8 cellular contexts compared by ENCODE assay signal in the genomic region with DNA sequence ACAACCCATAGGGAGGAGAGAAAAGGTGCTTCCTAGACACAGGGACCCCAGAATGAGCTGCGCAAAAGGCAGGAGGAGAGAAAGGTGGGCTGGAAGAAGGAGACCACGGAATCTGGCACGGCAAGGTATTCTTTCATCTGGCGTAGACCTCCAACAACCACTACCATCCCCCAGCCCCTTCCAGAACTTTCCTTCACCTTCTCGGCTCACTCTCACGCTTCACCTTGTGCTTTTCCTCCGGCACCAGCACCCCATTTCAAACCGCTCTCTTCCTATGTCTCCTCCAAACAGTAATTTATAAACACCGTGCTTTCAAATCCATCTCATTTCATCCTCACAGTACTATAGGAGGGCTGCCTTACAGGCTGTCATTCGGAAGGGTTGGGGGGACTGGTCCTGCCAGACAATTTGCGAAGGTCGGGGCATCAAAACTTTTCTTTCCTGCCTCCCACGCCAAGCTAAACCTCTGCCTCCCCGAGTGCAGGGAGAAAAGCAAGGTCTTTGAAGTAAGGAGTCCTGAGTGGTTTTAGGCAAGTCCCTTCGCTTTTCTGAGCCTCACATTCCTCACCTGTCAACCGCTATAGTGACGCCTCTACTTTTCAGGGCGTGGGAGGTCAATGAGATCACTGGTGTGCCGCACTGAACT. TPM values are rescaled to one million over a fixed set of nuclear protein-coding genes. Genes with fewer than 3 reads are reported as not detected.
DNase-seq lines count a peak whose midpoint lies in the region; ATAC-seq and TF ChIP-seq lines count a peak whose summit lies in the region.

No MANE protein-coding gene starts in this region.

- no peaks in the 10 kb centered on the region for H3K27me3 Mint-ChIP-seq in activated naive CD8-positive, alpha-beta T cell treated with anti-CD3 and anti-CD28 coated beads, Interleukin-2, amount 10 ng/mL, durations not matched to agents 7 days and 5 days

- DNase-seq in cardiac muscle cell (ENCODE audit: low read depth in 1 of 2, low spot score in 1 of 2) = no peak
- DNase-seq in Right ventricle myocardium superior = no peak
- DNase-seq in activated naive CD8-positive, alpha-beta T cell treated with anti-CD3 and anti-CD28 coated beads, Interleukin-2, amount 10 ng/mL, durations not matched to agents 7 days and 5 days = no peak
- no peak for DNase-seq in thyroid gland
- DNase-seq in NCI-H2029 (lab: John Stamatoyannopoulos, UW) = no peak
- DNase-seq in CD1c-positive myeloid dendritic cell (ENCODE audit: extremely low spot score) = no peak

- no peak for ATAC-seq in Right ventricle myocardium superior (ENCODE audit: poor library complexity)
- no peak for ATAC-seq in activated naive CD8-positive, alpha-beta T cell treated with anti-CD3 and anti-CD28 coated beads, Interleukin-2, amount 10 ng/mL, durations not matched to agents 7 days and 5 days (ENCODE audit: low read depth)
- ATAC-seq in esophagus mucosa = no peak

- H3K36me3 ChIP-seq in cardiac muscle cell (no peaks in the 10 kb centered on the region), thyroid gland (no peaks in the 10 kb centered on the region)

- peaks cover 36% of the 10 kb centered on the region for H3K4me1 Mint-ChIP-seq in activated naive CD8-positive, alpha-beta T cell treated with anti-CD3 and anti-CD28 coated beads, Interleukin-2, amount 10 ng/mL, durations not matched to agents 7 days and 5 days

- TF ChIP-seq POLR2A in thyroid gland (IDR thresholded peaks at IDR 0.05) = no peak

- whole genome bisulfite sequencing in thyroid gland, 2 donors = 28 to 29% methylated on average over 18 to 19 of the region's 19 CpGs

- H3K4me1 ChIP-seq in cardiac muscle cell (ENCODE audit: low read depth) (peaks cover 27% of the 10 kb centered on the region), thyroid gland (peaks cover 37 to 69% of the 10 kb centered on the region in 2 donors)

- intact Hi-C loops in Right ventricle myocardium superior (cut with DNase I) (loop anchor here (5.0 kb wide), 1 partner anchor 50 kb away; a partner anchor contains a TSS), thyroid gland (cut with DNase I) (no loop called here)

- no peaks in the 10 kb centered on the region for H3K27me3 ChIP-seq in cardiac muscle cell
- H3K27me3 ChIP-seq in layer of hippocampus (ENCODE audit: control insufficient read depth, insufficient read depth, low read length) = no peaks in the 10 kb centered on the region
- H3K27me3 ChIP-seq in thyroid gland = no peaks in the 10 kb centered on the region

- H3K4me3 ChIP-seq in cardiac muscle cell = peak overlapping the region; percentile 57
- H3K4me3 ChIP-seq in thyroid gland (replicated peaks in 1 of 3) = peak overlapping the region; percentile 75 to 88 (median 85)

- H3K27ac Mint-ChIP-seq in activated naive CD8-positive, alpha-beta T cell treated with anti-CD3 and anti-CD28 coated beads, Interleukin-2, amount 10 ng/mL, durations not matched to agents 7 days and 5 days = peak overlapping the region; percentile 94

- peak overlapping the region; percentile 100 for H3K4me3 Mint-ChIP-seq in activated naive CD8-positive, alpha-beta T cell treated with anti-CD3 and anti-CD28 coated beads, Interleukin-2, amount 10 ng/mL, durations not matched to agents 7 days and 5 days

- no peaks in the 10 kb centered on the region for H3K9me3 Mint-ChIP-seq in activated naive CD8-positive, alpha-beta T cell treated with anti-CD3 and anti-CD28 coated beads, Interleukin-2, amount 10 ng/mL, durations not matched to agents 7 days and 5 days

- H3K27ac ChIP-seq in cardiac muscle cell (peak overlapping the region; percentile 78), layer of hippocampus (ENCODE audit: low read depth, low read length) (peak overlapping the region; percentile 89), thyroid gland (peak overlapping the region; percentile 75 to 88 (median 87))

- POLR2A ChIA-PET in activated naive CD8-positive, alpha-beta T cell treated with anti-CD3 and anti-CD28 coated beads, Interleukin-2, amount 10 ng/mL, durations not matched to agents 7 days and 5 days (lab: Charles Lee) = interaction anchor here (0.6 to 3.9 kb wide), 6 partner anchors 14 to 377 kb away, joined by 3 to 43 read pairs (median 5); a partner anchor contains a TSS

- no peak for TF ChIP-seq CTCF in cardiac muscle cell (IDR thresholded peaks at IDR 0.05; ENCODE audit: low read depth, low read length)
- no peak for TF ChIP-seq CTCF in thyroid gland (IDR thresholded peaks at IDR 0.05)

- peaks cover 13% of the 10 kb centered on the region for H3K36me3 Mint-ChIP-seq in activated naive CD8-positive, alpha-beta T cell treated with anti-CD3 and anti-CD28 coated beads, Interleukin-2, amount 10 ng/mL, durations not matched to agents 7 days and 5 days

- H3K9me3 ChIP-seq in cardiac muscle cell (ENCODE audit: low read depth) (no peaks in the 10 kb centered on the region), thyroid gland (no peaks in the 10 kb centered on the region)

RNA-seq across cellular contexts. Expression of a gene that starts 0.9 kb away (rescaled TPM):
- 8.6 and 15.8 TPM in 2 replicates for total RNA-seq in cardiac muscle cell
- 4.8 and 5.8 TPM in 2 replicates for polyA plus RNA-seq in cardiac muscle cell
- total RNA-seq in Right ventricle myocardium superior = 10.4 TPM
- 1 to 10 TPM; 7.1 to 8.6 TPM for total RNA-seq in activated naive CD8-positive, alpha-beta T cell treated with anti-CD3 and anti-CD28 coated beads, Interleukin-2, amount 10 ng/mL, durations not matched to agents 7 days and 5 days
- total RNA-seq in thyroid gland = 10 to 100 TPM; 16.6 to 23.4 (median 17.0) TPM
- 8.4 TPM for total RNA-seq in esophagus mucosa

RNA-seq across cellular contexts. Expression of a gene that starts 1.2 kb away (rescaled TPM):
- total RNA-seq in cardiac muscle cell (25.1 and 35.0 TPM in 2 replicates), Right ventricle myocardium superior (4.6 TPM), thyroid gland (10 to 100 TPM; 13.5 to 18.1 (median 14.3) TPM), esophagus mucosa (3.5 TPM)
- 11.1 and 13.3 TPM in 2 replicates for polyA plus RNA-seq in cardiac muscle cell
- total RNA-seq in activated naive CD8-positive, alpha-beta T cell treated with anti-CD3 and anti-CD28 coated beads, Interleukin-2, amount 10 ng/mL, durations not matched to agents 7 days and 5 days = 10 to 100 TPM; 13.4 to 13.5 TPM

RNA-seq across cellular contexts. Expression of a gene that starts 48.1 kb away (rescaled TPM):
- total RNA-seq in cardiac muscle cell (25.9 and 38.4 TPM in 2 replicates), Right ventricle myocardium superior (15.8 TPM), thyroid gland (10 to 100 TPM; 49.6 to 86.7 (median 52.5) TPM), esophagus mucosa (27.0 TPM)
- 74.1 and 75.4 TPM in 2 replicates for polyA plus RNA-seq in cardiac muscle cell
- total RNA-seq in activated naive CD8-positive, alpha-beta T cell treated with anti-CD3 and anti-CD28 coated beads, Interleukin-2, amount 10 ng/mL, durations not matched to agents 7 days and 5 days = 10 to 100 TPM; 36.7 to 44.3 TPM
